ENCODE assay signal across 17 cellular contexts in genomic region chr14:42535397-42535796, GRCh38.
DNase-seq lines count a peak whose midpoint lies in the region; TF ChIP-seq lines count a peak whose summit lies in the region.
"Had no signal": no experiment of that assay in that cellular context is flagged by ENCODE, and none has a peak within 500 bp of the region (broad histone marks: within the 10 kb centered on the region; RNA-seq: fewer than 3 reads in every experiment).

No MANE protein-coding gene starts in this region.

- H2BK12ac ChIP-seq in neuronal stem cell (ENCODE audit: low read length), result no peak overlapping the region

- no peaks in the 10 kb centered on the region for H3K9me2 ChIP-seq in SU-DHL-6 (replicated peaks; ENCODE audit: insufficient read depth, low read length)
- H3K9me2 ChIP-seq: SK-N-SH had no signal

- H4K20me1 ChIP-seq in SU-DHL-6 (ENCODE audit: low read depth, low read length) (no peaks in the 10 kb centered on the region), neural progenitor cell (ENCODE audit: low read depth) (no peaks in the 10 kb centered on the region)

- H3K9me3 ChIP-seq in SU-DHL-6 (ENCODE audit: insufficient read depth, low read length) (no peaks in the 10 kb centered on the region), neural progenitor cell (ENCODE audit: low read depth) (no peaks in the 10 kb centered on the region), neuronal stem cell (replicated peaks in 1 of 2; ENCODE audit: control insufficient read depth in 2 of 2, insufficient read depth in 1 of 2, low read depth in 1 of 2, low read length in 2 of 2) (no peaks in the 10 kb centered on the region), Peyer's patch (no peaks in the 10 kb centered on the region)
- H3K9me3 ChIP-seq: HAP-1, SK-N-SH had no signal

- H4K91ac ChIP-seq in neuronal stem cell (ENCODE audit: low read depth, low read length, poor library complexity), result no peak overlapping the region

- H3K9ac ChIP-seq in SU-DHL-6 (ENCODE audit: low read length), result peak overlapping the region; percentile 59
- no peak overlapping the region for H3K9ac ChIP-seq in neural progenitor cell
- H3K9ac ChIP-seq in neuronal stem cell (ENCODE audit: low read depth, low read length, poor library complexity), result no peak overlapping the region
- H3K9ac ChIP-seq: SK-N-SH had no signal

- TF ChIP-seq POLR2A in Peyer's patch (IDR thresholded peaks at IDR 0.05), result no peak

- H3K27me3 ChIP-seq in SU-DHL-6 (ENCODE audit: low read length) (no peaks in the 10 kb centered on the region), neural progenitor cell (no peaks in the 10 kb centered on the region), neuronal stem cell (ENCODE audit: control insufficient read depth in 3 of 3, insufficient read depth in 3 of 3, low read depth in 1 of 3, low read length in 3 of 3) (no peaks in the 10 kb centered on the region), Peyer's patch (no peaks in the 10 kb centered on the region)

- H4K8ac ChIP-seq in neuronal stem cell (ENCODE audit: low read depth, low read length), result no peak overlapping the region

- no peaks in the 10 kb centered on the region for H3K36me3 Mint-ChIP-seq in neural progenitor cell
- H3K36me3 Mint-ChIP-seq: CD14-positive monocyte, T-cell had no signal

- no peaks in the 10 kb centered on the region for H3K79me1 ChIP-seq in neuronal stem cell (ENCODE audit: low read depth, low read length)

- no peak overlapping the region for H2BK15ac ChIP-seq in neuronal stem cell (ENCODE audit: low read length)

- H3K9me3 Mint-ChIP-seq in neural progenitor cell, result no peaks in the 10 kb centered on the region

- no peaks in the 10 kb centered on the region for H3K79me2 ChIP-seq in SU-DHL-6 (ENCODE audit: insufficient read depth, low read length)
- no peaks in the 10 kb centered on the region for H3K79me2 ChIP-seq in neural progenitor cell (ENCODE audit: low read depth)

- no peaks in the 10 kb centered on the region for H3K4me1 Mint-ChIP-seq in neural progenitor cell
- H3K4me1 Mint-ChIP-seq: CD14-positive monocyte, T-cell had no signal

- no peak overlapping the region for H2BK120ac ChIP-seq in neuronal stem cell (ENCODE audit: low read depth, low read length)

- H3K14ac ChIP-seq in neuronal stem cell (ENCODE audit: low read length), result no peak overlapping the region

- no peak overlapping the region for H2AK5ac ChIP-seq in neuronal stem cell (ENCODE audit: low read depth, low read length)

- H3K4me1 ChIP-seq in neural progenitor cell (no peaks in the 10 kb centered on the region), neuronal stem cell (ENCODE audit: control insufficient read depth in 2 of 2, insufficient read depth in 1 of 2, low read depth in 1 of 2, low read length in 2 of 2) (no peaks in the 10 kb centered on the region), Peyer's patch (no peaks in the 10 kb centered on the region)
- H3K4me1 ChIP-seq: HAP-1 had no signal

- H3K27me3 Mint-ChIP-seq in neural progenitor cell (ENCODE audit: insufficient read depth, low read depth), result no peaks in the 10 kb centered on the region
- H3K27me3 Mint-ChIP-seq: T-cell had no signal

- no CpG with 5 or more reads among the region's 10 CpGs for WGBS in neuronal stem cell (ENCODE audit: extremely low coverage in 2 of 2, insufficient read length in 2 of 2, insufficient replicate concordance in 1 of 2), 2 donors

- peak; percentile 20 for DNase-seq in HT1080 (ENCODE audit: low read depth)
- peak; percentile 37 for DNase-seq in NOMO-1 treated with DMSO at 0.1 percent for 48 hours (lab: John Stamatoyannopoulos, UW; ENCODE audit: unreplicated experiment)
- DNase-seq in neural progenitor cell (ENCODE audit: low spot score), result no peak
- DNase-seq in neuronal stem cell (ENCODE audit: low spot score), result no peak
- DNase-seq in Peyer's patch, result no peak
- DNase-seq in medulla oblongata (ENCODE audit: extremely low spot score), result no peak
- DNase-seq: DND-41, KG1, NCI-H1092, NCI-H146, NCI-H2081 treated with DMSO at 0.1 percent for 48 hours, SHP77, SK-N-SH, T-cell had no signal

- no peak overlapping the region for H3K4me3 Mint-ChIP-seq in neural progenitor cell
- H3K4me3 Mint-ChIP-seq: CD14-positive monocyte, T-cell had no signal

- H3K4me2 ChIP-seq in SU-DHL-6 (ENCODE audit: low read depth, low read length, poor library complexity, severe bottlenecking), result peak overlapping the region; percentile 88
- H3K4me2 ChIP-seq in neural progenitor cell, result no peak overlapping the region
- H3K4me2 ChIP-seq in neuronal stem cell (ENCODE audit: insufficient read depth, low read length, poor library complexity, severe bottlenecking), result no peak overlapping the region
- H3K4me2 ChIP-seq: SK-N-SH had no signal

- no peak overlapping the region for H3K4ac ChIP-seq in neuronal stem cell (ENCODE audit: low read length)

- H2AFZ ChIP-seq in SU-DHL-6 (ENCODE audit: low read depth, low read length, severe bottlenecking) (peak overlapping the region; percentile 80), neural progenitor cell (replicated peaks) (no peak overlapping the region), neuronal stem cell (ENCODE audit: low read length) (no peak overlapping the region)

- no peak overlapping the region for H3K27ac Mint-ChIP-seq in neural progenitor cell
- H3K27ac Mint-ChIP-seq: CD14-positive monocyte, T-cell had no signal

- no peak overlapping the region for H3K18ac ChIP-seq in neuronal stem cell (ENCODE audit: low read length)

- H2BK5ac ChIP-seq in neuronal stem cell (ENCODE audit: low read length), result no peak overlapping the region

- H3K4me3 ChIP-seq in SU-DHL-6 (ENCODE audit: insufficient read depth, low read length, poor library complexity, severe bottlenecking) (peak overlapping the region; percentile 60), neural progenitor cell (no peak overlapping the region), neuronal stem cell (ENCODE audit: low read length in 2 of 2) (no peak overlapping the region), Peyer's patch (no peak overlapping the region)
- H3K4me3 ChIP-seq: HAP-1 had no signal

- H3F3A ChIP-seq in SU-DHL-6 (ENCODE audit: insufficient read depth) (no peaks in the 10 kb centered on the region; the same call in 1 of the 2 replicates), neural progenitor cell (ENCODE audit: low read depth) (no peaks in the 10 kb centered on the region)

- H3K27ac ChIP-seq in SU-DHL-6 (ENCODE audit: low read depth, low read length) (peak overlapping the region; percentile 37), neural progenitor cell (no peak overlapping the region), neuronal stem cell (replicated peaks; ENCODE audit: low read length) (no peak overlapping the region), Peyer's patch (no peak overlapping the region)

- no peak overlapping the region for H3K23ac ChIP-seq in neuronal stem cell (ENCODE audit: low read depth, low read length, poor library complexity)

- TF ChIP-seq CTCF in SU-DHL-6 (IDR thresholded peaks at IDR 0.05; ENCODE audit: insufficient read depth, low read length, poor library complexity, severe bottlenecking) (peak; percentile 31), neural progenitor cell (IDR thresholded peaks at IDR 0.05) (peak; percentile 12), Peyer's patch (IDR thresholded peaks at IDR 0.05) (no peak)

- H3K36me3 ChIP-seq in SU-DHL-6 (ENCODE audit: low read length) (no peaks in the 10 kb centered on the region), neural progenitor cell (no peaks in the 10 kb centered on the region), neuronal stem cell (replicated peaks in 1 of 2; ENCODE audit: control insufficient read depth in 2 of 2, insufficient read depth in 2 of 2, low read length in 2 of 2) (no peaks in the 10 kb centered on the region), Peyer's patch (no peaks in the 10 kb centered on the region)
- H3K36me3 ChIP-seq: HAP-1 had no signal

Comparison
In these comparisons a context has a peak if more than half of its experiments do, and no peak if none do; other contexts are left out.
1. DNase-seq: peak in HT1080 (single experiment) and NOMO-1 treated with DMSO at 0.1 percent for 48 hours (single experiment); none in neural progenitor cell (single experiment), neuronal stem cell (single experiment), Peyer's patch (0 of 3) and medulla oblongata (single experiment).
2. CTCF ChIP-seq: peak in SU-DHL-6 (single experiment) and neural progenitor cell (single experiment); none in Peyer's patch (0 of 6).